38 cellular contexts compared by ENCODE assay signal in genomic region chr13:109220631-109221030, GRCh38.
"Had no signal": no experiment of that assay in that cellular context is flagged by ENCODE, and none has a peak within 500 bp of the region (broad histone marks: within the 10 kb centered on the region; RNA-seq: fewer than 3 reads in every experiment).

No MANE protein-coding gene starts in this region.

- H3K36me3 ChIP-seq: adrenal gland, ascending aorta, brain microvascular endothelial cell, breast epithelium, cardiac muscle cell had no signal

- H3K27me3 Mint-ChIP-seq: activated naive CD4-positive, alpha-beta T cell treated with anti-CD3 and anti-CD28 coated beads, Interleukin-2, amount 10 ng/mL, durations not matched to agents 7 days and 5 days; activated naive CD8-positive, alpha-beta T cell treated with anti-CD3 and anti-CD28 coated beads for 36 hours; activated naive CD8-positive, alpha-beta T cell treated with anti-CD3 and anti-CD28 coated beads, Interleukin-2, amount 10 ng/mL, durations not matched to agents 7 days and 5 days; activated naive CD8-positive, alpha-beta T cell treated with anti-CD3 and anti-CD28 coated beads, Interleukin-2, amount 50 U/mL, for 24 hours; central memory CD8-positive, alpha-beta T cell had no signal

- FAIRE-seq: astrocyte had no signal

- H3K27me3 ChIP-seq: adrenal gland, ascending aorta, body of pancreas, brain microvascular endothelial cell, breast epithelium, cardiac muscle cell had no signal

- H3K36me3 Mint-ChIP-seq: activated naive CD4-positive, alpha-beta T cell treated with anti-CD3 and anti-CD28 coated beads, Interleukin-2, amount 10 ng/mL, durations not matched to agents 7 days and 5 days; activated naive CD4-positive, alpha-beta T cell treated with anti-CD3 and anti-CD28 coated beads, Interleukin-2, amount 50 U/mL, for 24 hours; activated naive CD8-positive, alpha-beta T cell; activated naive CD8-positive, alpha-beta T cell treated with anti-CD3 and anti-CD28 coated beads for 36 hours; activated naive CD8-positive, alpha-beta T cell treated with anti-CD3 and anti-CD28 coated beads, Interleukin-2, amount 10 ng/mL, durations not matched to agents 7 days and 5 days; brain had no signal

- H3K4me1 ChIP-seq: adrenal gland, ascending aorta, body of pancreas, breast epithelium had no signal

- DNase-seq: activated effector memory CD4-positive, alpha-beta T cell treated with anti-CD3 and anti-CD28 coated beads, Interleukin-2, amount 50 U/mL, for 16 hours; activated effector memory CD4-positive, alpha-beta T cell treated with Interleukin-2 at 50 U/mL for 16 hours; activated gamma-delta T cell; activated gamma-delta T cell treated with Interleukin-2 at 50 U/mL for 16 hours; activated naive CD4-positive, alpha-beta T cell; activated naive CD4-positive, alpha-beta T cell treated with anti-CD3 and anti-CD28 coated beads for 36 hours; activated naive CD4-positive, alpha-beta T cell treated with anti-CD3 and anti-CD28 coated beads, Interleukin-2, amount 10 ng/mL, durations not matched to agents 7 days and 5 days; activated naive CD4-positive, alpha-beta T cell treated with anti-CD3 and anti-CD28 coated beads, Interleukin-2, amount 50 U/mL, for 16 hours; activated naive CD4-positive, alpha-beta T cell treated with Interleukin-2 at 50 U/mL for 16 hours; activated naive CD8-positive, alpha-beta T cell treated with anti-CD3 and anti-CD28 coated beads for 36 hours; activated naive CD8-positive, alpha-beta T cell treated with anti-CD3 and anti-CD28 coated beads, Interleukin-2, amount 10 ng/mL, durations not matched to agents 7 days and 5 days; activated naive CD8-positive, alpha-beta T cell treated with anti-CD3 and anti-CD28 coated beads, Interleukin-2, amount 50 U/mL, for 24 hours; activated T-cell treated with anti-CD3 and anti-CD28 coated beads, Interleukin-2, amount 50 U/mL, for 24 hours; activated T-cell treated with anti-CD3 and anti-CD28 coated beads, Interleukin-2, amount 50 U/mL, for 4 hours; activated T-cell treated with anti-CD3 and anti-CD28 coated beads, Interleukin-2, amount 50 U/mL, for 48 hours; activated T-cell treated with anti-CD3 and anti-CD28 coated beads, Interleukin-2, amount 50 U/mL, for 72 hours; adrenal gland; amniotic stem cell; amygdala; anterior cingulate cortex; aorta; body of pancreas; brain microvascular endothelial cell; caudate nucleus; central memory CD4-positive, alpha-beta T cell; cerebellar nuclear complex had no signal

- H3K27ac Mint-ChIP-seq: activated naive CD4-positive, alpha-beta T cell treated with anti-CD3 and anti-CD28 coated beads for 36 hours; activated naive CD4-positive, alpha-beta T cell treated with anti-CD3 and anti-CD28 coated beads, Interleukin-2, amount 10 ng/mL, durations not matched to agents 7 days and 5 days; activated naive CD4-positive, alpha-beta T cell treated with anti-CD3 and anti-CD28 coated beads, Interleukin-2, amount 50 U/mL, for 24 hours; activated naive CD4-positive, alpha-beta T cell treated with anti-CD3 and anti-CD28 coated beads, Interleukin-2, amount 50 U/mL, for 72 hours; activated naive CD8-positive, alpha-beta T cell; activated naive CD8-positive, alpha-beta T cell treated with anti-CD3 and anti-CD28 coated beads for 36 hours; activated naive CD8-positive, alpha-beta T cell treated with anti-CD3 and anti-CD28 coated beads, Interleukin-2, amount 10 ng/mL, durations not matched to agents 7 days and 5 days; activated naive CD8-positive, alpha-beta T cell treated with anti-CD3 and anti-CD28 coated beads, Interleukin-2, amount 50 U/mL, for 24 hours; activated T-cell treated with anti-CD3 and anti-CD28 coated beads, Interleukin-2, amount 50 U/mL, for 24 hours; activated T-cell treated with anti-CD3 and anti-CD28 coated beads, Interleukin-2, amount 50 U/mL, for 72 hours; activated T-helper 1 cell treated with anti-CD3 and anti-CD28 coated beads, Interleukin-12 subunit alpha, Interleukin-12 subunit beta, Interleukin-2, Interleukin-4 antibody, amounts not matched to agents 30 ng/mL and 10 ng/mL and 1 ng/mL, durations not matched to agents 14 hours and 24 hours and 36 hours; activated T-helper 17 cell treated with anti-CD3 and anti-CD28 coated beads, Interleukin-2, amount 50 U/mL, for 72 hours; activated T-helper 2 cell treated with anti-CD3 and anti-CD28 coated beads, Interferon-gamma antibody, Interleukin-2, Interleukin-4, amounts not matched to agents 10 μg/mL and 5 μg/mL and 100 μg/mL, durations not matched to agents 14 hours and 24 hours and 36 hours; brain had no signal

- H3K9me3 ChIP-seq: body of pancreas had no signal

- H3K4me3 ChIP-seq: adrenal gland, ascending aorta, body of pancreas, breast epithelium, cardiac muscle cell had no signal

- H3K9me3 Mint-ChIP-seq: activated naive CD4-positive, alpha-beta T cell treated with anti-CD3 and anti-CD28 coated beads, Interleukin-2, amount 50 U/mL, for 24 hours; activated naive CD8-positive, alpha-beta T cell treated with anti-CD3 and anti-CD28 coated beads for 36 hours; activated T-helper 1 cell treated with anti-CD3 and anti-CD28 coated beads, Interleukin-12 subunit alpha, Interleukin-12 subunit beta, Interleukin-2, Interleukin-4 antibody, amounts not matched to agents 30 ng/mL and 10 ng/mL and 1 ng/mL, durations not matched to agents 14 hours and 24 hours and 36 hours; activated T-helper 2 cell treated with anti-CD3 and anti-CD28 coated beads, Interferon-gamma antibody, Interleukin-2, Interleukin-4, amounts not matched to agents 10 μg/mL and 5 μg/mL and 100 μg/mL, durations not matched to agents 14 hours and 24 hours and 36 hours; central memory CD8-positive, alpha-beta T cell had no signal

- ATAC-seq: activated naive CD8-positive, alpha-beta T cell treated with anti-CD3 and anti-CD28 coated beads, Interleukin-2, amount 50 U/mL, for 24 hours; activated T-cell treated with anti-CD3 and anti-CD28 coated beads, Interleukin-2, amount 50 U/mL, for 4 hours; activated T-cell treated with anti-CD3 and anti-CD28 coated beads, Interleukin-2, amount 50 U/mL, for 72 hours; activated T-helper 17 cell treated with anti-CD3 and anti-CD28 coated beads, Interleukin-2, amount 50 U/mL, for 72 hours; body of pancreas had no signal

- H3K4me3 Mint-ChIP-seq: activated naive CD4-positive, alpha-beta T cell treated with anti-CD3 and anti-CD28 coated beads for 36 hours; activated naive CD4-positive, alpha-beta T cell treated with anti-CD3 and anti-CD28 coated beads, Interleukin-2, amount 10 ng/mL, durations not matched to agents 7 days and 5 days; activated naive CD4-positive, alpha-beta T cell treated with anti-CD3 and anti-CD28 coated beads, Interleukin-2, amount 50 U/mL, for 24 hours; activated naive CD8-positive, alpha-beta T cell; activated naive CD8-positive, alpha-beta T cell treated with anti-CD3 and anti-CD28 coated beads for 36 hours; activated naive CD8-positive, alpha-beta T cell treated with anti-CD3 and anti-CD28 coated beads, Interleukin-2, amount 10 ng/mL, durations not matched to agents 7 days and 5 days; activated naive CD8-positive, alpha-beta T cell treated with anti-CD3 and anti-CD28 coated beads, Interleukin-2, amount 50 U/mL, for 24 hours; activated T-cell treated with anti-CD3 and anti-CD28 coated beads, Interleukin-2, amount 50 U/mL, for 24 hours; activated T-cell treated with anti-CD3 and anti-CD28 coated beads, Interleukin-2, amount 50 U/mL, for 4 hours; activated T-cell treated with anti-CD3 and anti-CD28 coated beads, Interleukin-2, amount 50 U/mL, for 72 hours; activated T-helper 1 cell treated with anti-CD3 and anti-CD28 coated beads, Interleukin-12 subunit alpha, Interleukin-12 subunit beta, Interleukin-2, Interleukin-4 antibody, amounts not matched to agents 30 ng/mL and 10 ng/mL and 1 ng/mL, durations not matched to agents 14 hours and 24 hours and 36 hours; activated T-helper 17 cell treated with anti-CD3 and anti-CD28 coated beads, Interleukin-2, amount 50 U/mL, for 72 hours; brain; central memory CD8-positive, alpha-beta T cell had no signal

- H3K4me1 Mint-ChIP-seq: activated naive CD4-positive, alpha-beta T cell treated with anti-CD3 and anti-CD28 coated beads, Interleukin-2, amount 10 ng/mL, durations not matched to agents 7 days and 5 days; activated naive CD4-positive, alpha-beta T cell treated with anti-CD3 and anti-CD28 coated beads, Interleukin-2, amount 50 U/mL, for 24 hours; activated naive CD8-positive, alpha-beta T cell treated with anti-CD3 and anti-CD28 coated beads for 36 hours; activated naive CD8-positive, alpha-beta T cell treated with anti-CD3 and anti-CD28 coated beads, Interleukin-2, amount 10 ng/mL, durations not matched to agents 7 days and 5 days; activated naive CD8-positive, alpha-beta T cell treated with anti-CD3 and anti-CD28 coated beads, Interleukin-2, amount 50 U/mL, for 24 hours; activated T-helper 17 cell treated with anti-CD3 and anti-CD28 coated beads, Interleukin-2, amount 50 U/mL, for 72 hours; brain; central memory CD8-positive, alpha-beta T cell had no signal

- H3K27ac ChIP-seq: adrenal gland, ascending aorta, body of pancreas, brain microvascular endothelial cell, breast epithelium, cardiac muscle cell had no signal
